ENCODE assay signal across 20 cellular contexts in the genomic region with DNA sequence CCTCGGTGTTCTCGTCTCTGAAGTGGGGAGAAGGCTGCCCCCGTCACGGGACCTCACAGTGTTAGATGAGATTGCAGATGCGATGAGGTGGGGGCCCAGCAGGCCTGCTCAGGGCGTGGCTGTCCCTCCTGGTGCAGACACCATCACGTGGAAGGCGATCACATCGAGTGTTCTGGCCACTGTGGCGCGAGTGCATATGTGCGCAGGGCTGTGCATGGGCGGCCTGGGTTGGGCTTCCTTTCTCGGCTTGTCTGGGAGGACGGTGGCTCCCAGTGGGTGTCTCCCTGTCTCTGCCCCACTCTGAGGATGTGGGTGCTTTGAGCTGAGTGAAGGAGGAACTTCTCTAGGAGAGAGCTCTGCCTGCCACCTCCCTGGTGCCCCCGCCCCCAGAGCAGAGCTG.
DNase-seq lines count a peak whose midpoint lies in the region; ATAC-seq and TF ChIP-seq lines count a peak whose summit lies in the region.
"Had no signal": no experiment of that assay in that cellular context is flagged by ENCODE, and none has a peak within 500 bp of the region (broad histone marks: within the 10 kb centered on the region; RNA-seq: fewer than 3 reads in every experiment).

No MANE protein-coding gene starts in this region.

- H3K79me2 ChIP-seq in OCI-LY7 (ENCODE audit: insufficient read depth, low read depth, low read length): no peaks in the 10 kb centered on the region; the same call in 1 of the 2 replicates

- no TSS peak for BruUV-seq in OCI-LY7 (replicated peaks; lab: Mats Ljungman, UMichigan)

- H3K4me3 ChIP-seq in left ventricle myocardium inferior (no peak overlapping the region), OCI-LY7 (ENCODE audit: low read depth, low read length, poor library complexity, severe bottlenecking) (peak overlapping the region; percentile 62)
- no peak overlapping the region for H3K4me3 ChIP-seq in CD4-positive, alpha-beta memory T cell (ENCODE audit: low read length in 2 of 2)
- H3K4me3 ChIP-seq: mucosa of descending colon, neural progenitor cell, psoas muscle had no signal

- CTCF ChIA-PET in OCI-LY7 (lab: Charles Lee; ENCODE audit: unreplicated experiment): interaction anchor here (1.3 to 4.4 kb wide), 4 partner anchors 10 to 197 kb away, joined by 3 to 43 read pairs (median 4); no protein-coding TSS in a partner anchor
- CTCF ChIA-PET in CD4-positive, alpha-beta memory T cell (lab: Charles Lee; ENCODE audit: partially characterized antibody): interaction anchor here (1.5 to 17.6 kb wide), 5 partner anchors 14 to 203 kb away, joined by 4 to 256 read pairs (median 7); a partner anchor contains a TSS

- TF ChIP-seq CTCF in left ventricle myocardium inferior (IDR thresholded peaks at IDR 0.05; ENCODE audit: borderline replicate concordance): no peak
- no peak for TF ChIP-seq CTCF in OCI-LY7 (conservative IDR thresholded peaks at IDR 0.05; ENCODE audit: low read length)

- DNase-seq in Right ventricle myocardium inferior (ENCODE audit: missing footprints) (peak; percentile 66), left ventricle myocardium inferior (no peak), OCI-LY7 (ENCODE audit: low spot score) (peak; percentile 52), medulla oblongata (ENCODE audit: extremely low spot score) (peak; percentile 38), cortex of kidney (lab: John Stamatoyannopoulos, UW) (no peak)
- DNase-seq in CD4-positive, alpha-beta memory T cell: no peak
- DNase-seq: activated CD4-positive, alpha-beta T cell treated with anti-CD3 and anti-CD28 coated beads, Interleukin-2, amount 10 ng/mL, durations not matched to agents 24 days and 14 days; activated T-cell treated with anti-CD3 and anti-CD28 coated beads, Interleukin-2, amount 50 U/mL, for 72 hours; HCEC 1CT; islet precursor cell; NCI-H1417 treated with DMSO at 0.1 percent for 48 hours; NCI-H446; psoas muscle; SIG-M5; trophoblast cell had no signal

- peak overlapping the region; percentile 62 for H2AFZ ChIP-seq in OCI-LY7 (ENCODE audit: low read length)
- H2AFZ ChIP-seq: neural progenitor cell had no signal

- H4K20me1 ChIP-seq in OCI-LY7 (ENCODE audit: insufficient read depth, low read length): no peaks in the 10 kb centered on the region

- H3K4me1 ChIP-seq in left ventricle myocardium inferior: peaks cover 18% of the 10 kb centered on the region
- peaks cover 100% of the 10 kb centered on the region for H3K4me1 ChIP-seq in OCI-LY7 (ENCODE audit: insufficient read depth, low read length, poor library complexity, severe bottlenecking)
- peaks cover 15% of the 10 kb centered on the region for H3K4me1 ChIP-seq in CD4-positive, alpha-beta memory T cell (ENCODE audit: insufficient read depth, low read length)
- H3K4me1 ChIP-seq: neural progenitor cell had no signal

- H3K4me3 Mint-ChIP-seq in CD4-positive, alpha-beta memory T cell: peak overlapping the region in 1 of 8 donors; percentile 51
- H3K4me3 Mint-ChIP-seq: activated CD4-positive, alpha-beta T cell treated with anti-CD3 and anti-CD28 coated beads, Interleukin-2, amount 10 ng/mL, durations not matched to agents 24 days and 14 days; activated naive CD4-positive, alpha-beta T cell treated with anti-CD3 and anti-CD28 coated beads for 36 hours; activated T-cell treated with anti-CD3 and anti-CD28 coated beads, Interleukin-2, amount 50 U/mL, for 72 hours; neural progenitor cell had no signal

- no peaks in the 10 kb centered on the region for H3K9me2 ChIP-seq in OCI-LY7 (ENCODE audit: insufficient read depth, low read length)

- peaks cover 3 to 22% (median 9%) of the 10 kb centered on the region in 4 donors for H3K4me1 Mint-ChIP-seq in CD4-positive, alpha-beta memory T cell

- no peaks in the 10 kb centered on the region for H3K27me3 ChIP-seq in left ventricle myocardium inferior (ENCODE audit: low read depth)
- no peaks in the 10 kb centered on the region for H3K27me3 ChIP-seq in CD4-positive, alpha-beta memory T cell (ENCODE audit: insufficient read depth, low read length)
- H3K27me3 ChIP-seq: neural progenitor cell had no signal

- peak overlapping the region; percentile 61 for H3K4me2 ChIP-seq in OCI-LY7 (ENCODE audit: low read length)
- H3K4me2 ChIP-seq: neural progenitor cell had no signal

- no peaks in the 10 kb centered on the region for H3K27me3 Mint-ChIP-seq in CD4-positive, alpha-beta memory T cell

- intact Hi-C loops in Right ventricle myocardium inferior (cut with DNase I): loop anchor here (5.0 kb wide), 1 partner anchor 78 kb away; no protein-coding TSS in a partner anchor
- intact Hi-C loops in left ventricle myocardium inferior (cut with micrococcal nuclease): loop anchor here (5.0 kb wide), 1 partner anchor 203 kb away; no protein-coding TSS in a partner anchor
- intact Hi-C loops in OCI-LY7 (cut with micrococcal nuclease; ENCODE audit: unreplicated experiment): no loop called here
- intact Hi-C loops in CD4-positive, alpha-beta memory T cell (cut with micrococcal nuclease): no loop called here

- H3K9me3 Mint-ChIP-seq in CD4-positive, alpha-beta memory T cell: no peaks in the 10 kb centered on the region
- H3K9me3 Mint-ChIP-seq: activated CD4-positive, alpha-beta T cell treated with anti-CD3 and anti-CD28 coated beads, Interleukin-2, amount 10 ng/mL, durations not matched to agents 24 days and 14 days; activated naive CD4-positive, alpha-beta T cell treated with anti-CD3 and anti-CD28 coated beads for 36 hours; activated T-cell treated with anti-CD3 and anti-CD28 coated beads, Interleukin-2, amount 50 U/mL, for 72 hours; neural progenitor cell had no signal

- no peak for ATAC-seq in Right ventricle myocardium inferior
- ATAC-seq in HG02870 (IDR thresholded peaks at IDR 0.05; ENCODE audit: unreplicated experiment): no peak
- no peak for ATAC-seq in GM21381 (IDR thresholded peaks at IDR 0.05; ENCODE audit: unreplicated experiment)
- ATAC-seq: psoas muscle had no signal

- H3K36me3 Mint-ChIP-seq in CD4-positive, alpha-beta memory T cell: no peaks in the 10 kb centered on the region
- H3K36me3 Mint-ChIP-seq: neural progenitor cell had no signal

- H3K27ac ChIP-seq in left ventricle myocardium inferior (replicated peaks) (no peak overlapping the region), OCI-LY7 (ENCODE audit: low read depth, low read length, poor library complexity, severe bottlenecking) (peak overlapping the region; percentile 98)
- no peak overlapping the region for H3K27ac ChIP-seq in CD4-positive, alpha-beta memory T cell (ENCODE audit: low read depth, low read length)
- H3K27ac ChIP-seq: neural progenitor cell, psoas muscle had no signal

- H3K36me3 ChIP-seq in left ventricle myocardium inferior: no peaks in the 10 kb centered on the region
- H3K36me3 ChIP-seq in OCI-LY7 (ENCODE audit: insufficient read depth, low read length): no peaks in the 10 kb centered on the region
- no peaks in the 10 kb centered on the region for H3K36me3 ChIP-seq in CD4-positive, alpha-beta memory T cell (ENCODE audit: insufficient read depth, low read length)
- H3K36me3 ChIP-seq: neural progenitor cell had no signal

- no peak overlapping the region for H3K27ac Mint-ChIP-seq in CD4-positive, alpha-beta memory T cell
- H3K27ac Mint-ChIP-seq: activated CD4-positive, alpha-beta T cell treated with anti-CD3 and anti-CD28 coated beads, Interleukin-2, amount 10 ng/mL, durations not matched to agents 24 days and 14 days; activated naive CD4-positive, alpha-beta T cell treated with anti-CD3 and anti-CD28 coated beads for 36 hours; activated T-cell treated with anti-CD3 and anti-CD28 coated beads, Interleukin-2, amount 50 U/mL, for 72 hours; neural progenitor cell had no signal

- POLR2A ChIA-PET in OCI-LY7 (lab: Charles Lee): interaction anchor here (1.1 to 5.8 kb wide), 8 partner anchors 8 to 204 kb away, joined by 3 to 105 read pairs (median 4); a partner anchor contains a TSS
- POLR2A ChIA-PET in CD4-positive, alpha-beta memory T cell (lab: Charles Lee; ENCODE audit: partially characterized antibody): no interaction called here

- no peaks in the 10 kb centered on the region for H3K9me3 ChIP-seq in left ventricle myocardium inferior (replicated peaks)
- H3K9me3 ChIP-seq in OCI-LY7 (ENCODE audit: low read length): no peaks in the 10 kb centered on the region
- no peaks in the 10 kb centered on the region for H3K9me3 ChIP-seq in CD4-positive, alpha-beta memory T cell (ENCODE audit: control insufficient read depth in 1 of 2, low read length in 2 of 2)
- H3K9me3 ChIP-seq: mucosa of descending colon, psoas muscle had no signal

Comparison
In these comparisons a context has a peak if more than half of its experiments do, and no peak if none do; other contexts are left out.
1. DNase-seq: peak in Right ventricle myocardium inferior (single experiment), OCI-LY7 (single experiment) and medulla oblongata (single experiment); none in left ventricle myocardium inferior (single experiment), cortex of kidney (single experiment) and CD4-positive, alpha-beta memory T cell (0 of 5).
2. intact Hi-C loops: an anchor here in Right ventricle myocardium inferior (5.0 kb wide) and left ventricle myocardium inferior (5.0 kb wide); none called in OCI-LY7 and CD4-positive, alpha-beta memory T cell.